ENCODE assay signal across 27 cellular contexts in the genomic region with DNA sequence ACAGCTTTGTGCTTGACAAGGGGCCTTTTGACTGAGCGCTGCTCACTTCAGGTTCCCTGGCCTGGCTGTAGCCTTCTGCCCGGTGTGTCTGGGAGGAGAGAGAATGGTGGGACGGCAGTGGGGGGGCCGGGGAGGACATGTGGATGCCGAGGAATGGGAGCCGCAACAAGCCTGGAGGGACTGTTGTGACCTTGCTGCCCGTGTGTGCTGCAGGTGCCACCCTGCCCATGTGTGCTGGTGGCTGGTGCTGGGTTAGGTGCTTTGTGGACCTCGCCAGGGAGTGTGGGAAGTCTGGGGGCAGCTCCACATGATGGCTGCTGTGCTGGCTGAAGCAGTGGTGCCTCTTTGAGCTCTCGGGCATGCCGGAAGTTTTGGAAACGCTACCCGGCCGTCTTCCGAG.
A peak's percentile ranks its signal among the peaks of the same experiment; 100 is the strongest.
DNase-seq lines count a peak whose midpoint lies in the region; ATAC-seq lines count a peak whose summit lies in the region.
"Had no signal": no experiment of that assay in that cellular context is flagged by ENCODE, and none has a peak within 500 bp of the region (broad histone marks: within the 10 kb centered on the region; RNA-seq: fewer than 3 reads in every experiment).

No MANE protein-coding gene starts in this region.

- H3K27ac Mint-ChIP-seq in activated T-cell treated with anti-CD3 and anti-CD28 coated beads, Interleukin-2, amount 50 U/mL, for 72 hours, result peak overlapping the region; percentile 87
- peak overlapping the region; percentile 13 for H3K27ac Mint-ChIP-seq in activated CD4-positive, alpha-beta memory T cell treated with anti-CD3 and anti-CD28 coated beads for 36 hours
- H3K27ac Mint-ChIP-seq in stimulated activated memory B cell treated with anti-CD40 and anti-IgM and Interleukin-4, amounts not matched to agents 10 μg/mL and 1 μg/mL and 100 μg/mL, for 72 hours, result peak overlapping the region; percentile 78

- no peaks in the 10 kb centered on the region for H3K9me3 Mint-ChIP-seq in activated T-cell treated with anti-CD3 and anti-CD28 coated beads, Interleukin-2, amount 50 U/mL, for 72 hours
- no peaks in the 10 kb centered on the region for H3K9me3 Mint-ChIP-seq in activated T-cell treated with anti-CD3 and anti-CD28 coated beads, Interleukin-2, amount 50 U/mL, for 4 hours
- no peaks in the 10 kb centered on the region for H3K9me3 Mint-ChIP-seq in activated CD4-positive, alpha-beta memory T cell treated with anti-CD3 and anti-CD28 coated beads for 36 hours
- H3K9me3 Mint-ChIP-seq in stimulated activated memory B cell treated with anti-CD40 and anti-IgM and Interleukin-4, amounts not matched to agents 10 μg/mL and 1 μg/mL and 100 μg/mL, for 72 hours, result no peaks in the 10 kb centered on the region
- H3K9me3 Mint-ChIP-seq: activated B cell treated with CpG ODN at 0.5 μM for 24 hours had no signal

- peaks cover 60% of the 10 kb centered on the region for H3K4me1 Mint-ChIP-seq in activated T-cell treated with anti-CD3 and anti-CD28 coated beads, Interleukin-2, amount 50 U/mL, for 72 hours (ENCODE audit: low read depth)
- H3K4me1 Mint-ChIP-seq in activated T-cell treated with anti-CD3 and anti-CD28 coated beads, Interleukin-2, amount 50 U/mL, for 4 hours (ENCODE audit: low read depth), result peaks cover 50% of the 10 kb centered on the region
- peaks cover 55% of the 10 kb centered on the region for H3K4me1 Mint-ChIP-seq in activated CD4-positive, alpha-beta memory T cell treated with anti-CD3 and anti-CD28 coated beads for 36 hours (ENCODE audit: low read depth)
- peaks cover 32% of the 10 kb centered on the region for H3K4me1 Mint-ChIP-seq in stimulated activated memory B cell treated with anti-CD40 and anti-IgM and Interleukin-4, amounts not matched to agents 10 μg/mL and 1 μg/mL and 100 μg/mL, for 72 hours

- intact Hi-C loops in activated CD4-positive, alpha-beta memory T cell treated with anti-CD3 and anti-CD28 coated beads for 36 hours (cut with micrococcal nuclease), result no loop called here

- no peaks in the 10 kb centered on the region for H3K27me3 Mint-ChIP-seq in activated T-cell treated with anti-CD3 and anti-CD28 coated beads, Interleukin-2, amount 50 U/mL, for 72 hours (ENCODE audit: low read depth)
- H3K27me3 Mint-ChIP-seq in activated T-cell treated with anti-CD3 and anti-CD28 coated beads, Interleukin-2, amount 50 U/mL, for 4 hours (ENCODE audit: low read depth), result no peaks in the 10 kb centered on the region
- no peaks in the 10 kb centered on the region for H3K27me3 Mint-ChIP-seq in activated CD4-positive, alpha-beta memory T cell treated with anti-CD3 and anti-CD28 coated beads for 36 hours
- no peaks in the 10 kb centered on the region for H3K27me3 Mint-ChIP-seq in stimulated activated memory B cell treated with anti-CD40 and anti-IgM and Interleukin-4, amounts not matched to agents 10 μg/mL and 1 μg/mL and 100 μg/mL, for 72 hours
- H3K27me3 Mint-ChIP-seq: activated B cell treated with CpG ODN at 0.5 μM for 24 hours had no signal

- peak overlapping the region in 1 of 2 donors; percentile 48 for H3K4me3 Mint-ChIP-seq in activated T-cell treated with anti-CD3 and anti-CD28 coated beads, Interleukin-2, amount 50 U/mL, for 72 hours
- no peak overlapping the region for H3K4me3 Mint-ChIP-seq in activated T-cell treated with anti-CD3 and anti-CD28 coated beads, Interleukin-2, amount 50 U/mL, for 4 hours
- no peak overlapping the region for H3K4me3 Mint-ChIP-seq in activated CD4-positive, alpha-beta memory T cell treated with anti-CD3 and anti-CD28 coated beads for 36 hours
- H3K4me3 Mint-ChIP-seq in stimulated activated memory B cell treated with anti-CD40 and anti-IgM and Interleukin-4, amounts not matched to agents 10 μg/mL and 1 μg/mL and 100 μg/mL, for 72 hours, result no peak overlapping the region
- H3K4me3 Mint-ChIP-seq: activated B cell treated with CpG ODN at 0.5 μM for 24 hours had no signal

- CTCF ChIA-PET in activated CD4-positive, alpha-beta memory T cell treated with anti-CD3 and anti-CD28 coated beads for 36 hours (lab: Charles Lee), result no interaction called here

- DNase-seq in activated T-cell treated with anti-CD3 and anti-CD28 coated beads, Interleukin-2, amount 50 U/mL, for 72 hours, result no peak
- no peak for DNase-seq in activated T-cell treated with anti-CD3 and anti-CD28 coated beads, Interleukin-2, amount 50 U/mL, for 4 hours
- DNase-seq in activated CD4-positive, alpha-beta memory T cell treated with anti-CD3 and anti-CD28 coated beads for 36 hours, result no peak
- DNase-seq in mesenteric fat pad (ENCODE audit: low spot score) (peak; percentile 67), HCEC 1CT (no peak)
- DNase-seq in effector CD4-positive, alpha-beta T cell, result no peak
- DNase-seq: activated B cell treated with CpG ODN at 0.5 μM for 24 hours; activated CD4-positive, alpha-beta T cell treated with anti-CD3 and anti-CD28 coated beads, Interleukin-2, amount 50 U/mL, for 4 hours; activated naive CD4-positive, alpha-beta T cell treated with Interleukin-2 at 50 U/mL for 16 hours; AML-193; DMS53; GDM1; GOT3; hypothalamus; islet precursor cell; NCI-H1105; NCI-H2029; NCI-H345; NCI-H774; occipital lobe; OCI-M1; stimulated activated CD4-positive, alpha-beta T cell treated with anti-CD3 and anti-CD28 coated beads, Interleukin-4, amount 100 ng/mL, for 4 hours; stomach; T-helper 9 cell had no signal

- no peak for ATAC-seq in activated T-cell treated with anti-CD3 and anti-CD28 coated beads, Interleukin-2, amount 50 U/mL, for 72 hours (replicated peaks in 1 of 2)
- no peak for ATAC-seq in activated T-cell treated with anti-CD3 and anti-CD28 coated beads, Interleukin-2, amount 50 U/mL, for 4 hours
- no peak for ATAC-seq in stimulated activated memory B cell treated with anti-CD40 and anti-IgM and Interleukin-4, amounts not matched to agents 10 μg/mL and 1 μg/mL and 100 μg/mL, for 72 hours
- ATAC-seq in HG02885 (IDR thresholded peaks at IDR 0.05; ENCODE audit: poor library complexity, unreplicated experiment), result no peak
- ATAC-seq: right cardiac atrium had no signal

- POLR2A ChIA-PET in activated CD4-positive, alpha-beta memory T cell treated with anti-CD3 and anti-CD28 coated beads for 36 hours (lab: Charles Lee), result no interaction called here

- H3K36me3 Mint-ChIP-seq in activated T-cell treated with anti-CD3 and anti-CD28 coated beads, Interleukin-2, amount 50 U/mL, for 72 hours (ENCODE audit: insufficient read depth in 2 of 2), result peaks cover 8 to 30% of the 10 kb centered on the region in 2 donors
- peaks cover 44% of the 10 kb centered on the region for H3K36me3 Mint-ChIP-seq in activated T-cell treated with anti-CD3 and anti-CD28 coated beads, Interleukin-2, amount 50 U/mL, for 4 hours (ENCODE audit: insufficient read depth)
- peaks cover 57% of the 10 kb centered on the region for H3K36me3 Mint-ChIP-seq in activated CD4-positive, alpha-beta memory T cell treated with anti-CD3 and anti-CD28 coated beads for 36 hours
- peaks cover 46% of the 10 kb centered on the region for H3K36me3 Mint-ChIP-seq in stimulated activated memory B cell treated with anti-CD40 and anti-IgM and Interleukin-4, amounts not matched to agents 10 μg/mL and 1 μg/mL and 100 μg/mL, for 72 hours

Comparison
In these comparisons a context has a peak if more than half of its experiments do, and no peak if none do; other contexts are left out.
1. H3K27ac Mint-ChIP-seq: peak in every context shown above with its lines; median percentile 87 in activated T-cell treated with anti-CD3 and anti-CD28 coated beads, Interleukin-2, amount 50 U/mL, for 72 hours; 78 in stimulated activated memory B cell treated with anti-CD40 and anti-IgM and Interleukin-4, amounts not matched to agents 10 μg/mL and 1 μg/mL and 100 μg/mL, for 72 hours; 13 in activated CD4-positive, alpha-beta memory T cell treated with anti-CD3 and anti-CD28 coated beads for 36 hours.